Comparison of ENCODE assay signal across 1 cellular context in the genomic region with DNA sequence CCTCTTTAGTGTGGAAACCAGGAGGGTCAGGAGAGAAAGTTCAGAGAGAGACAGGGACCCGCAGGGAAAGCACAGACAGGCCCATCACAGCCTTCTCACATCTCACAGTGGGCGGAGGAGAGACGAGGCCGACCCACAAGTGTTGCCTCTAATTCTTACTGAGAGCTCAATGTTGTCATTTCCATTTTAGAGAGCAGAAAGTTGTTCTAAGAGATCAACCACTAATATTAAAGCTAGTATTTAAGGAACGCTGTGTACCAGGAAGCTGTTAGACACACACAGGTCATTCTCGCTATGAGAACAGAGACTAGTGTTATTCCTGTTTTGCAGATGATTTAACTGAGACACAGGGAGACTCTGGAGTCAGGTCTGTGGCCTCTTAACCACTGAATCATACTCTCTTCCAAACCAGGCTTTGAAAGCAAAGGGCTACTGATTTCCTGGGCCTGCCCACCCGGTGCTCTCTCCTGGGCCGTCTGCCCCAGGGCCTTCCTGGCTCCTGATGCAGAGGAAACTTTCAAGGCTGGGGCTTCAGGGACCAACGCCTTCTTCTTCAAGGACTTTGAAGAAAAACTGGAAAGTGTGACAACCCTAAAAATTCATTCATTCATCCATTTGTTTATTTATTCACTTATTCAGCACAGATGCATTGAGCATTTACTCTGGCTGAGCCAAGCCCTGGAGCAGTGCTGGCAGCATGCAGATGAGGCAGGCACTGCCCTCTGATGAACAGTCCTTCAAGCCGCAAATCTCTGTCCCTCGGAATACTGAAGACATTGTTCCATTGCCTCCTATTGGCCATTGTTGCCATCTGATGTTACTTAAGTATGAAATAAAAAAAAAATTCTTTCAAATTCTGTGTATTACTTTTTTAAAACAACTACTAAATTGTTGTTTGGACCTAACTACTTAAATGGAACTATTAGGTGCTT.
TF ChIP-seq lines count a peak whose summit lies in the region.

No MANE protein-coding gene starts in this region.

TF ChIP-seq in WTC11, 78 proteins besides CTCF, POLR2A, EP300 and RAD21 (continued from another document):
- TF ChIP-seq, protein P1, sequence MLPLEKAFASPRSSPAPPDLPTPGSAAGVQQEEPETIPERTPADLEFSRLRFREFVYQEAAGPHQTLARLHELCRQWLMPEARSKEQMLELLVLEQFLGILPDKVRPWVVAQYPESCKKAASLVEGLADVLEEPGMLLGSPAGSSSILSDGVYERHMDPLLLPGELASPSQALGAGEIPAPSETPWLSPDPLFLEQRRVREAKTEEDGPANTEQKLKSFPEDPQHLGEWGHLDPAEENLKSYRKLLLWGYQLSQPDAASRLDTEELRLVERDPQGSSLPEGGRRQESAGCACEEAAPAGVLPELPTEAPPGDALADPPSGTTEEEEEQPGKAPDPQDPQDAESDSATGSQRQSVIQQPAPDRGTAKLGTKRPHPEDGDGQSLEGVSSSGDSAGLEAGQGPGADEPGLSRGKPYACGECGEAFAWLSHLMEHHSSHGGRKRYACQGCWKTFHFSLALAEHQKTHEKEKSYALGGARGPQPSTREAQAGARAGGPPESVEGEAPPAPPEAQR (CRISPR knock-in tag; IDR thresholded peaks at IDR 0.05): no peak
- no peak for TF ChIP-seq FOXK1 (CRISPR knock-in tag; IDR thresholded peaks at IDR 0.05)
- no peak for TF ChIP-seq RORB (CRISPR knock-in tag; IDR thresholded peaks at IDR 0.05)
- no peak for TF ChIP-seq ZNF121 (CRISPR knock-in tag; IDR thresholded peaks at IDR 0.05)
- TF ChIP-seq EMX1 (CRISPR knock-in tag; IDR thresholded peaks at IDR 0.05): no peak
